Comparison of ENCODE assay signal across 13 cellular contexts in genomic region chr18:3340682-3341097, GRCh38.
A peak's percentile ranks its signal among the peaks of the same experiment; 100 is the strongest.
DNase-seq lines count a peak whose midpoint lies in the region; ATAC-seq, FAIRE-seq and TF ChIP-seq lines count a peak whose summit lies in the region.
"Had no signal": no experiment of that assay in that cellular context is flagged by ENCODE, and none has a peak within 500 bp of the region (broad histone marks: within the 10 kb centered on the region; RNA-seq: fewer than 3 reads in every experiment).

No MANE protein-coding gene starts in this region.

- no peak overlapping the region for H3K9ac ChIP-seq in HCT116 (ENCODE audit: low read length)
- no peak overlapping the region for H3K9ac ChIP-seq in keratinocyte (ENCODE audit: control insufficient read depth, extremely low read depth, insufficient read depth, low read length)
- H3K9ac ChIP-seq in neuronal stem cell (ENCODE audit: low read depth, low read length, poor library complexity): no peak overlapping the region

- DNase-seq in CD1c-positive myeloid dendritic cell (ENCODE audit: extremely low spot score): peak; percentile 11
- DNase-seq in HCT116 (ENCODE audit: low read depth, low spot score): no peak
- peak; percentile 9 for DNase-seq in RKO (ENCODE audit: low spot score)
- DNase-seq in keratinocyte (ENCODE audit: low read depth, low spot score): no peak
- DNase-seq in adrenal gland: no peak
- no peak for DNase-seq in neuronal stem cell (ENCODE audit: low spot score)
- no peak for DNase-seq in psoas muscle
- no peak for DNase-seq in HPDE6-E6E7 (ENCODE audit: extremely low spot score)
- DNase-seq: activated naive CD8-positive, alpha-beta T cell treated with anti-CD3 and anti-CD28 coated beads for 36 hours; AML-193; DMS79 treated with DMSO at 0.1 percent for 48 hours; H9; WERI-Rb-1 had no signal

- intact Hi-C loops in HCT116 (cut with micrococcal nuclease): no loop called here
- intact Hi-C loops in adrenal gland (cut with DNase I): no loop called here
- intact Hi-C loops in psoas muscle (cut with DNase I): no loop called here

- TF ChIP-seq POLR2A in HCT116 (IDR thresholded peaks at IDR 0.05; ENCODE audit: borderline replicate concordance, extremely low read depth, insufficient read depth, insufficient read length): no peak
- no peak for TF ChIP-seq POLR2A in adrenal gland (IDR thresholded peaks at IDR 0.05)

- TF ChIP-seq RAD21 in HCT116 (IDR thresholded peaks at IDR 0.05; ENCODE audit: low read depth): no peak

- no peak overlapping the region for H2AK5ac ChIP-seq in neuronal stem cell (ENCODE audit: low read depth, low read length)

- no peak overlapping the region for H3K14ac ChIP-seq in neuronal stem cell (ENCODE audit: low read length)

- H3K27ac ChIP-seq in HCT116 (ENCODE audit: low read depth, low read length): no peak overlapping the region
- no peak overlapping the region for H3K27ac ChIP-seq in keratinocyte (ENCODE audit: control insufficient read depth, insufficient read depth, low read length)
- H3K27ac ChIP-seq in adrenal gland: no peak overlapping the region
- no peak overlapping the region for H3K27ac ChIP-seq in neuronal stem cell (replicated peaks; ENCODE audit: low read length)
- no peak overlapping the region for H3K27ac ChIP-seq in psoas muscle
- H3K27ac ChIP-seq: WERI-Rb-1 had no signal

- H3K36me3 ChIP-seq in HCT116 (ENCODE audit: control insufficient read depth in 1 of 2, insufficient read depth in 2 of 2, low read length in 2 of 2) (no peaks in the 10 kb centered on the region), keratinocyte (ENCODE audit: control insufficient read depth in 2 of 2, extremely low read depth in 1 of 2, insufficient read depth in 2 of 2, low read length in 2 of 2) (no peaks in the 10 kb centered on the region), adrenal gland (replicated peaks in 1 of 2) (no peaks in the 10 kb centered on the region), neuronal stem cell (replicated peaks in 1 of 2; ENCODE audit: control insufficient read depth in 2 of 2, insufficient read depth in 2 of 2, low read length in 2 of 2) (no peaks in the 10 kb centered on the region), psoas muscle (ENCODE audit: insufficient read depth in 1 of 2, low read depth in 1 of 2) (no peaks in the 10 kb centered on the region)
- H3K36me3 ChIP-seq: WERI-Rb-1 had no signal

- H2BK120ac ChIP-seq in neuronal stem cell (ENCODE audit: low read depth, low read length): no peak overlapping the region

- H2BK15ac ChIP-seq in neuronal stem cell (ENCODE audit: low read length): no peak overlapping the region

- no peak for ATAC-seq in HCT116
- ATAC-seq in psoas muscle: no peak

- RAD21 ChIA-PET in HCT116 (lab: Charles Lee; ENCODE audit: low non-redundant PET in 1 of 2, low total read pairs in 2 of 2, uncharacterized antibody in 2 of 2, unreplicated experiment in 2 of 2): no interaction called here

- no TSS peak for BruUV-seq in HCT116 (replicated peaks; lab: Mats Ljungman, UMichigan)

- dilution Hi-C loops in keratinocyte (cut with MboI; ENCODE audit: extremely low pct_ligation_motif_present, low sequenced_read_pairs): no loop called here

- H3K9me3 ChIP-seq in HCT116 (ENCODE audit: control insufficient read depth in 1 of 2, insufficient read depth in 1 of 2, low read depth in 1 of 2, low read length in 2 of 2) (no peaks in the 10 kb centered on the region), keratinocyte (ENCODE audit: control insufficient read depth, low read depth, low read length) (no peaks in the 10 kb centered on the region), adrenal gland (replicated peaks in 1 of 3) (no peaks in the 10 kb centered on the region), neuronal stem cell (replicated peaks in 1 of 2; ENCODE audit: control insufficient read depth in 2 of 2, insufficient read depth in 1 of 2, low read depth in 1 of 2, low read length in 2 of 2) (no peaks in the 10 kb centered on the region), psoas muscle (no peaks in the 10 kb centered on the region)

- no peak overlapping the region for H4K91ac ChIP-seq in neuronal stem cell (ENCODE audit: low read depth, low read length, poor library complexity)

- H2BK12ac ChIP-seq in neuronal stem cell (ENCODE audit: low read length): no peak overlapping the region

- no peak overlapping the region for H3K18ac ChIP-seq in neuronal stem cell (ENCODE audit: low read length)

- no peaks in the 10 kb centered on the region for H3K27me3 ChIP-seq in HCT116 (ENCODE audit: insufficient read depth, low read length)
- no peaks in the 10 kb centered on the region for H3K27me3 ChIP-seq in keratinocyte (ENCODE audit: control insufficient read depth, extremely low read depth, insufficient read depth, low read length)
- H3K27me3 ChIP-seq in adrenal gland: no peaks in the 10 kb centered on the region
- peaks cover 0 to 2% (median 0%) of the 10 kb centered on the region in 3 experiments for H3K27me3 ChIP-seq in neuronal stem cell (ENCODE audit: control insufficient read depth in 3 of 3, insufficient read depth in 3 of 3, low read depth in 1 of 3, low read length in 3 of 3)
- no peaks in the 10 kb centered on the region for H3K27me3 ChIP-seq in psoas muscle (ENCODE audit: insufficient read depth in 3 of 3, low read length in 2 of 3)

- H3K4me2 ChIP-seq in HCT116 (ENCODE audit: low read length) (no peak overlapping the region), keratinocyte (ENCODE audit: control insufficient read depth, extremely low read depth, insufficient read depth, low read depth, low read length) (peak overlapping the region; percentile 22), neuronal stem cell (ENCODE audit: insufficient read depth, low read length, poor library complexity, severe bottlenecking) (no peak overlapping the region)

- no peak overlapping the region for H3K4me3 ChIP-seq in HCT116 (replicated peaks in 1 of 2; ENCODE audit: low read depth in 1 of 2, low read length in 2 of 2)
- H3K4me3 ChIP-seq in keratinocyte (ENCODE audit: control insufficient read depth in 2 of 3, extremely low read depth in 1 of 3, insufficient read depth in 2 of 3, low read depth in 1 of 3, low read length in 3 of 3): no peak overlapping the region
- H3K4me3 ChIP-seq in adrenal gland: no peak overlapping the region
- no peak overlapping the region for H3K4me3 ChIP-seq in neuronal stem cell (ENCODE audit: low read length in 2 of 2)
- H3K4me3 ChIP-seq in psoas muscle: no peak overlapping the region

- H3K79me2 ChIP-seq in HCT116 (ENCODE audit: insufficient read depth, low read length) (no peaks in the 10 kb centered on the region), keratinocyte (ENCODE audit: control insufficient read depth, insufficient read depth, low read length) (no peaks in the 10 kb centered on the region)

- no peak overlapping the region for H3K4ac ChIP-seq in neuronal stem cell (ENCODE audit: low read length)

- TF ChIP-seq CTCF in HCT116 (IDR thresholded peaks at IDR 0.05 in 2 of 3, conservative IDR thresholded peaks at IDR 0.05 in 1 of 3; ENCODE audit: borderline replicate concordance in 1 of 3, insufficient read depth in 1 of 3, low read depth in 2 of 3, low read length in 2 of 3) (no peak), keratinocyte (optimal IDR thresholded peaks at IDR 0.05 in 1 of 3, IDR thresholded peaks at IDR 0.05 in 1 of 3, conservative IDR thresholded peaks at IDR 0.05 in 1 of 3; ENCODE audit: extremely low read depth in 1 of 3, insufficient read depth in 2 of 3, low read length in 3 of 3) (no peak), adrenal gland (IDR thresholded peaks at IDR 0.05) (no peak), psoas muscle (IDR thresholded peaks at IDR 0.05) (no peak)

- no peak overlapping the region for H3K23ac ChIP-seq in neuronal stem cell (ENCODE audit: low read depth, low read length, poor library complexity)

- H2AFZ ChIP-seq in HCT116 (ENCODE audit: low read depth, low read length, poor library complexity, severe bottlenecking) (peak overlapping the region; percentile 85), keratinocyte (ENCODE audit: control insufficient read depth, low read length) (no peak overlapping the region), neuronal stem cell (ENCODE audit: low read length) (no peak overlapping the region)

- H3K9me1 ChIP-seq in keratinocyte (ENCODE audit: control insufficient read depth, extremely low read depth, insufficient read depth, low read length): no peaks in the 10 kb centered on the region

- no peak overlapping the region for H2BK5ac ChIP-seq in neuronal stem cell (ENCODE audit: low read length)

- H3K9me2 ChIP-seq in HCT116 (ENCODE audit: insufficient read depth): no peaks in the 10 kb centered on the region

- H3K79me1 ChIP-seq in neuronal stem cell (ENCODE audit: low read depth, low read length): no peaks in the 10 kb centered on the region

- H3K4me1 ChIP-seq in HCT116 (ENCODE audit: control insufficient read depth in 1 of 2, insufficient read depth in 2 of 2, low read length in 2 of 2) (peaks cover 0 to 15% of the 10 kb centered on the region in 2 experiments; a peak in 2 of 4 replicates), keratinocyte (ENCODE audit: control insufficient read depth, extremely low read depth, insufficient read depth, low read length) (peaks cover 18% of the 10 kb centered on the region), adrenal gland (replicated peaks in 1 of 2) (no peaks in the 10 kb centered on the region), neuronal stem cell (ENCODE audit: control insufficient read depth in 2 of 2, insufficient read depth in 1 of 2, low read depth in 1 of 2, low read length in 2 of 2) (no peaks in the 10 kb centered on the region), psoas muscle (no peaks in the 10 kb centered on the region)

- H4K20me1 ChIP-seq in HCT116 (ENCODE audit: insufficient read depth): no peaks in the 10 kb centered on the region
- H4K20me1 ChIP-seq in keratinocyte (ENCODE audit: control insufficient read depth, extremely low read depth, insufficient read depth, low read length): no peaks in the 10 kb centered on the region

- CTCF ChIA-PET in HCT116 (lab: Charles Lee): no interaction called here

- POLR2A ChIA-PET in HCT116 (lab: Charles Lee): interaction anchor here (0.8 kb wide), 1 partner anchor 10 kb away, joined by 3 read pairs; no protein-coding TSS in a partner anchor

- 82 to 90% (median 85%) methylated on average over 2 of the region's 2 CpGs for WGBS in adrenal gland, 4 donors
- WGBS in neuronal stem cell (ENCODE audit: extremely low coverage in 2 of 2, insufficient read length in 2 of 2, insufficient replicate concordance in 1 of 2), 2 donors: no CpG with 5 or more reads among the region's 2 CpGs
- WGBS in psoas muscle, 3 donors: 70 to 87% (median 85%) methylated on average over 2 of the region's 2 CpGs

- peak; percentile 29 for FAIRE-seq in keratinocyte (lab: Jason Lieb, UNC)

- no peak overlapping the region for H4K8ac ChIP-seq in neuronal stem cell (ENCODE audit: low read depth, low read length)

TF ChIP-seq in HCT116, 20 proteins besides CTCF, POLR2A, EP300 and RAD21 (continues in another document):
- TF ChIP-seq ZFX (IDR thresholded peaks at IDR 0.05): no peak
- no peak for TF ChIP-seq SRF (IDR thresholded peaks at IDR 0.05; ENCODE audit: low read depth)

Comparison
In these comparisons a context has a peak if more than half of its experiments do, and no peak if none do; other contexts are left out.
1. DNase-seq: peak in CD1c-positive myeloid dendritic cell (single experiment) and RKO (single experiment); none in HCT116 (single experiment), keratinocyte (single experiment), adrenal gland (0 of 7), neuronal stem cell (single experiment), psoas muscle (0 of 2) and HPDE6-E6E7 (single experiment).